ENCODE assay signal across 9 cellular contexts in genomic region chr15:50881121-50882048, GRCh38. TPM values are rescaled to one million over a fixed set of nuclear protein-coding genes. Genes with fewer than 3 reads are reported as not detected.
DNase-seq lines count a peak whose midpoint lies in the region; ATAC-seq and TF ChIP-seq lines count a peak whose summit lies in the region.
"Had no signal": no experiment of that assay in that cellular context is flagged by ENCODE, and none has a peak within 500 bp of the region (broad histone marks: within the 10 kb centered on the region; RNA-seq: fewer than 3 reads in every experiment).

No MANE protein-coding gene starts in this region.

- H2AFZ ChIP-seq in osteoblast (ENCODE audit: low read length) = peak overlapping the region; percentile 69

- no peaks in the 10 kb centered on the region for H3K36me3 Mint-ChIP-seq in activated naive CD8-positive, alpha-beta T cell treated with anti-CD3 and anti-CD28 coated beads, Interleukin-2, amount 50 U/mL, for 24 hours (ENCODE audit: low read depth)

- H3K27ac Mint-ChIP-seq in activated naive CD8-positive, alpha-beta T cell treated with anti-CD3 and anti-CD28 coated beads, Interleukin-2, amount 50 U/mL, for 24 hours = peak overlapping the region; percentile 92

- no peak for TF ChIP-seq POLR2A in uterus (IDR thresholded peaks at IDR 0.05)

- H3K27me3 ChIP-seq in osteoblast (ENCODE audit: insufficient read depth, low read length) = no peaks in the 10 kb centered on the region
- no peaks in the 10 kb centered on the region for H3K27me3 ChIP-seq in uterus

- H3K27ac ChIP-seq in osteoblast (ENCODE audit: low read depth, low read length) = peak overlapping the region; percentile 85
- H3K27ac ChIP-seq in uterus = no peak overlapping the region

- H3K4me3 ChIP-seq in GM12864 (ENCODE audit: low read depth, low read length) (no peak overlapping the region; the same call in 1 of the 2 replicates), osteoblast (ENCODE audit: insufficient read depth, low read length) (no peak overlapping the region), uterus (no peak overlapping the region)

- H3K9me3 Mint-ChIP-seq in activated naive CD8-positive, alpha-beta T cell treated with anti-CD3 and anti-CD28 coated beads, Interleukin-2, amount 50 U/mL, for 24 hours = no peaks in the 10 kb centered on the region

- TF ChIP-seq CTCF in GM12864 (IDR thresholded peaks at IDR 0.05; ENCODE audit: low read depth, low read length, missing control alignments) (no peak), osteoblast (IDR thresholded peaks at IDR 0.05; ENCODE audit: extremely low read depth, low read depth, low read length) (no peak), uterus (IDR thresholded peaks at IDR 0.05) (no peak)

- H3K4me1 ChIP-seq in osteoblast (ENCODE audit: insufficient read depth, low read length) = peaks cover 45% of the 10 kb centered on the region
- H3K4me1 ChIP-seq in uterus = no peaks in the 10 kb centered on the region

- no peaks in the 10 kb centered on the region for H4K20me1 ChIP-seq in osteoblast (ENCODE audit: insufficient read depth, low read length)

- no peak overlapping the region for H3K4me2 ChIP-seq in osteoblast (ENCODE audit: insufficient read depth, low read length)

- peaks cover 82% of the 10 kb centered on the region for H3K4me1 Mint-ChIP-seq in activated naive CD8-positive, alpha-beta T cell treated with anti-CD3 and anti-CD28 coated beads, Interleukin-2, amount 50 U/mL, for 24 hours

- DNase-seq in GM12864 (ENCODE audit: low read depth) (peak; percentile 51), NAMALWA (ENCODE audit: low spot score) (peak; percentile 52), osteoblast (ENCODE audit: insufficient read length, low spot score, missing footprints) (no peak), HPDE6-E6E7 (ENCODE audit: extremely low spot score) (no peak), uterus (no peak)
- DNase-seq in activated naive CD8-positive, alpha-beta T cell treated with anti-CD3 and anti-CD28 coated beads, Interleukin-2, amount 50 U/mL, for 24 hours = no peak
- DNase-seq: midbrain, SHP77 treated with DMSO at 0.1 percent for 48 hours had no signal

- no peaks in the 10 kb centered on the region for H3K9me3 ChIP-seq in osteoblast (ENCODE audit: low read depth, low read length)
- H3K9me3 ChIP-seq in uterus = no peaks in the 10 kb centered on the region

- ATAC-seq in activated naive CD8-positive, alpha-beta T cell treated with anti-CD3 and anti-CD28 coated beads, Interleukin-2, amount 50 U/mL, for 24 hours = no peak
- no peak for ATAC-seq in HG03139 (IDR thresholded peaks at IDR 0.05; ENCODE audit: unreplicated experiment)

- no peak overlapping the region for H3K4me3 Mint-ChIP-seq in activated naive CD8-positive, alpha-beta T cell treated with anti-CD3 and anti-CD28 coated beads, Interleukin-2, amount 50 U/mL, for 24 hours

- H3K36me3 ChIP-seq in osteoblast (ENCODE audit: insufficient read depth, low read length) = no peaks in the 10 kb centered on the region
- no peaks in the 10 kb centered on the region for H3K36me3 ChIP-seq in uterus

- H3K79me2 ChIP-seq in osteoblast (ENCODE audit: insufficient read depth, low read length) = no peaks in the 10 kb centered on the region

- no peaks in the 10 kb centered on the region for H3K27me3 Mint-ChIP-seq in activated naive CD8-positive, alpha-beta T cell treated with anti-CD3 and anti-CD28 coated beads, Interleukin-2, amount 50 U/mL, for 24 hours

- intact Hi-C loops in uterus (cut with DNase I; ENCODE audit: low total_unique reads) = loop anchor here (10.0 kb wide), 1 partner anchor 197 kb away; the partner anchor contains the start of gene TRPM7

RNA-seq across cellular contexts. Expression of gene AP4E1, which starts 27.1 kb away (rescaled TPM):
- total RNA-seq in osteoblast (19.2 and 23.3 TPM in 2 replicates), uterus (10 to 100 TPM in 2 of 4 donors, 1 to 10 TPM in 2; 4.1 to 20.5 (median 12.3) TPM)

Comparison
In these comparisons a context has a peak if more than half of its experiments do, and no peak if none do; other contexts are left out.
1. DNase-seq: peak in GM12864 (single experiment) and NAMALWA (single experiment); none in activated naive CD8-positive, alpha-beta T cell treated with anti-CD3 and anti-CD28 coated beads, Interleukin-2, amount 50 U/mL, for 24 hours (single experiment), osteoblast (single experiment), HPDE6-E6E7 (single experiment) and uterus (0 of 2).